Comparison of ENCODE assay signal across 8 cellular contexts in genomic region chr11:28529540-28530410, GRCh38.
A peak's percentile ranks its signal among the peaks of the same experiment; 100 is the strongest.
DNase-seq lines count a peak whose midpoint lies in the region; ATAC-seq, FAIRE-seq and TF ChIP-seq lines count a peak whose summit lies in the region.

No MANE protein-coding gene starts in this region.

- H3K27ac ChIP-seq in dorsolateral prefrontal cortex: no peak overlapping the region
- H3K27ac ChIP-seq in pancreas: no peak overlapping the region

- WGBS in pancreas, 2 donors: 36 to 40% methylated on average over 3 of the region's 3 CpGs

- DNase-seq in AG08396 (ENCODE audit: low spot score): peak; percentile 31
- DNase-seq in NCI-H446 treated with DMSO at 0.1 percent for 48 hours (lab: John Stamatoyannopoulos, UW): peak; percentile 44
- DNase-seq in dorsolateral prefrontal cortex: no peak
- no peak for DNase-seq in pancreas
- DNase-seq in UCSD-AML1 (lab: John Stamatoyannopoulos, UW; ENCODE audit: unreplicated experiment): no peak
- DNase-seq in sciatic nerve (ENCODE audit: low spot score): no peak

- ATAC-seq in GM21367 (IDR thresholded peaks at IDR 0.05; ENCODE audit: unreplicated experiment) (peak; percentile 60), pancreas (peak in 2 of 4 donors; percentile 55 to 63), GM21515 (IDR thresholded peaks at IDR 0.05; ENCODE audit: unreplicated experiment) (no peak), sciatic nerve (no peak)

- TF ChIP-seq CTCF in dorsolateral prefrontal cortex (IDR thresholded peaks at IDR 0.05 in 54 of 56, conservative IDR thresholded peaks at IDR 0.05 in 2 of 56; ENCODE audit: low read depth in 1 of 56, partially characterized antibody in 56 of 56) (peak in 55 of 56 donors; percentile 19 to 72 (median 45)), pancreas (IDR thresholded peaks at IDR 0.05) (peak in 3 of 4 donors; percentile 13 to 27 (median 20))

- no peak overlapping the region for H3K4me3 ChIP-seq in dorsolateral prefrontal cortex
- no peak overlapping the region for H3K4me3 ChIP-seq in pancreas

- intact Hi-C loops in dorsolateral prefrontal cortex (cut with DNase I): loop anchor here (5.0 to 10.0 kb wide), 2 partner anchors 832 to 835 kb away; no protein-coding TSS in a partner anchor
- intact Hi-C loops in pancreas (cut with DNase I): loop anchor here in 2 of 3 donors (5.0 to 10.0 kb wide), 2 partner anchors 825 to 832 kb away; partner anchors contain the start of gene BDNF (in 1 of the 2)
- intact Hi-C loops in sciatic nerve (cut with DNase I): loop anchor here (10.0 kb wide), 1 partner anchor 65 kb away; no protein-coding TSS in a partner anchor

- H3K27me3 ChIP-seq in dorsolateral prefrontal cortex (no peaks in the 10 kb centered on the region), pancreas (no peaks in the 10 kb centered on the region)

- H3K4me1 ChIP-seq in pancreas: no peaks in the 10 kb centered on the region

- no peak for FAIRE-seq in pancreas (lab: Jason Lieb, UNC)

- no peaks in the 10 kb centered on the region for H3K9me3 ChIP-seq in pancreas

- H3K36me3 ChIP-seq in pancreas: no peaks in the 10 kb centered on the region

Comparison
In these comparisons a context has a peak if more than half of its experiments do, and no peak if none do; other contexts are left out.
1. DNase-seq: peak in AG08396 (single experiment) and NCI-H446 treated with DMSO at 0.1 percent for 48 hours (single experiment); none in dorsolateral prefrontal cortex (0 of 10), pancreas (0 of 6), UCSD-AML1 (single experiment) and sciatic nerve (single experiment).